Comparison of ENCODE assay signal across 12 cellular contexts in genomic region chr11:35177370-35177769, GRCh38. TPM values are rescaled to one million over a fixed set of nuclear protein-coding genes. Genes with fewer than 3 reads are reported as not detected.
A peak's percentile ranks its signal among the peaks of the same experiment; 100 is the strongest.
DNase-seq lines count a peak whose midpoint lies in the region; ATAC-seq and TF ChIP-seq lines count a peak whose summit lies in the region.
"Had no signal": no experiment of that assay in that cellular context is flagged by ENCODE, and none has a peak within 500 bp of the region (broad histone marks: within the 10 kb centered on the region; RNA-seq: fewer than 3 reads in every experiment).

No MANE protein-coding gene starts in this region.

- TF ChIP-seq POLR2A in heart left ventricle (IDR thresholded peaks at IDR 0.05): no peak

- H3K4me3 ChIP-seq in effector memory CD4-positive, alpha-beta T cell (ENCODE audit: insufficient read depth, low read depth, low read length, poor library complexity, severe bottlenecking): peak overlapping the region; percentile 3
- no peak overlapping the region for H3K4me3 ChIP-seq in heart left ventricle
- H3K4me3 ChIP-seq: skin epidermis had no signal

- no peak overlapping the region for H3K4me3 Mint-ChIP-seq in activated naive CD4-positive, alpha-beta T cell treated with anti-CD3 and anti-CD28 coated beads for 36 hours
- H3K4me3 Mint-ChIP-seq in T-cell: peak overlapping the region; percentile 6 to 69 (median 58)
- no peak overlapping the region for H3K4me3 Mint-ChIP-seq in stimulated activated naive CD8-positive, alpha-beta T cell treated with anti-CD3 and anti-CD28 coated beads, Interleukin-15, Interleukin-2, amounts not matched to agents 100 ng/mL and 50 ng/mL, for 24 hours

- 92 to 96% (median 96%) methylated on average over 5 of the region's 5 CpGs for WGBS in heart left ventricle, 4 donors

- intact Hi-C loops in activated naive CD4-positive, alpha-beta T cell treated with anti-CD3 and anti-CD28 coated beads for 36 hours (cut with micrococcal nuclease): loop anchor here (1.0 kb wide), 6 partner anchors 11 to 137 kb away; no protein-coding TSS in a partner anchor
- intact Hi-C loops in heart left ventricle (cut with DNase I): no loop called here

- POLR2A ChIA-PET in T-cell (lab: Charles Lee): interaction anchor here (0.6 to 6.9 kb wide), 11 partner anchors 10 to 99 kb away, joined by 3 to 81 read pairs (median 4); no protein-coding TSS in a partner anchor

- no peaks in the 10 kb centered on the region for H3K27me3 Mint-ChIP-seq in activated naive CD4-positive, alpha-beta T cell treated with anti-CD3 and anti-CD28 coated beads for 36 hours (ENCODE audit: low read depth)
- no peaks in the 10 kb centered on the region for H3K27me3 Mint-ChIP-seq in T-cell
- no peaks in the 10 kb centered on the region for H3K27me3 Mint-ChIP-seq in stimulated activated naive CD8-positive, alpha-beta T cell treated with anti-CD3 and anti-CD28 coated beads, Interleukin-15, Interleukin-2, amounts not matched to agents 100 ng/mL and 50 ng/mL, for 24 hours

- no peaks in the 10 kb centered on the region for H3K9me3 Mint-ChIP-seq in activated naive CD4-positive, alpha-beta T cell treated with anti-CD3 and anti-CD28 coated beads for 36 hours
- H3K9me3 Mint-ChIP-seq in T-cell: no peaks in the 10 kb centered on the region
- H3K9me3 Mint-ChIP-seq in stimulated activated naive CD8-positive, alpha-beta T cell treated with anti-CD3 and anti-CD28 coated beads, Interleukin-15, Interleukin-2, amounts not matched to agents 100 ng/mL and 50 ng/mL, for 24 hours: no peaks in the 10 kb centered on the region

- H3K4me1 Mint-ChIP-seq in activated naive CD4-positive, alpha-beta T cell treated with anti-CD3 and anti-CD28 coated beads for 36 hours (ENCODE audit: low read depth): peaks cover 90% of the 10 kb centered on the region
- peaks cover 89 to 93% (median 91%) of the 10 kb centered on the region in 3 donors for H3K4me1 Mint-ChIP-seq in T-cell
- peaks cover 92% of the 10 kb centered on the region for H3K4me1 Mint-ChIP-seq in stimulated activated naive CD8-positive, alpha-beta T cell treated with anti-CD3 and anti-CD28 coated beads, Interleukin-15, Interleukin-2, amounts not matched to agents 100 ng/mL and 50 ng/mL, for 24 hours (ENCODE audit: low read depth)

- ATAC-seq in T-cell (replicated peaks in 1 of 4) (peak; percentile 76 to 83 (median 80)), heart left ventricle (no peak), HG02870 (IDR thresholded peaks at IDR 0.05; ENCODE audit: unreplicated experiment) (no peak)

- H3K36me3 Mint-ChIP-seq in activated naive CD4-positive, alpha-beta T cell treated with anti-CD3 and anti-CD28 coated beads for 36 hours (ENCODE audit: low read depth): peaks cover 71% of the 10 kb centered on the region
- peaks cover 73% of the 10 kb centered on the region for H3K36me3 Mint-ChIP-seq in T-cell
- H3K36me3 Mint-ChIP-seq in stimulated activated naive CD8-positive, alpha-beta T cell treated with anti-CD3 and anti-CD28 coated beads, Interleukin-15, Interleukin-2, amounts not matched to agents 100 ng/mL and 50 ng/mL, for 24 hours (ENCODE audit: low read depth): peaks cover 79% of the 10 kb centered on the region

- H3K27me3 ChIP-seq in effector memory CD4-positive, alpha-beta T cell (replicated peaks; ENCODE audit: control insufficient read depth, insufficient read depth, low read length, poor library complexity, severe bottlenecking): no peaks in the 10 kb centered on the region
- H3K27me3 ChIP-seq in heart left ventricle: no peaks in the 10 kb centered on the region
- H3K27me3 ChIP-seq: BE2C had no signal

- peak; percentile 56 for DNase-seq in activated naive CD4-positive, alpha-beta T cell treated with anti-CD3 and anti-CD28 coated beads for 36 hours
- no peak for DNase-seq in activated naive CD4-positive, alpha-beta T cell treated with Interleukin-2 at 50 U/mL for 16 hours
- DNase-seq in T-cell (peak in 28 of 34 experiments; percentile 17 to 76 (median 42)), NCI-H1436 (lab: John Stamatoyannopoulos, UW) (no peak), heart left ventricle (no peak)
- no peak for DNase-seq in effector memory CD4-positive, alpha-beta T cell
- DNase-seq: aorta, BE2C, NCI-H2081 treated with DMSO at 0.1 percent for 48 hours had no signal

- CTCF ChIA-PET in activated naive CD4-positive, alpha-beta T cell treated with anti-CD3 and anti-CD28 coated beads for 36 hours (lab: Charles Lee): interaction anchor here (1.1 to 4.9 kb wide), 8 partner anchors 10 to 189 kb away, joined by 3 to 26 read pairs (median 6); no protein-coding TSS in a partner anchor
- CTCF ChIA-PET in T-cell (lab: Charles Lee): interaction anchor here (0.8 to 4.1 kb wide), 8 partner anchors 10 to 252 kb away, joined by 3 to 34 read pairs (median 4); no protein-coding TSS in a partner anchor

- peak overlapping the region; percentile 77 for H3K27ac Mint-ChIP-seq in activated naive CD4-positive, alpha-beta T cell treated with anti-CD3 and anti-CD28 coated beads for 36 hours
- H3K27ac Mint-ChIP-seq in T-cell: peak overlapping the region; percentile 94 to 96
- H3K27ac Mint-ChIP-seq in stimulated activated naive CD8-positive, alpha-beta T cell treated with anti-CD3 and anti-CD28 coated beads, Interleukin-15, Interleukin-2, amounts not matched to agents 100 ng/mL and 50 ng/mL, for 24 hours: peak overlapping the region; percentile 90

- TF ChIP-seq CTCF in heart left ventricle (IDR thresholded peaks at IDR 0.05): no peak

- peak overlapping the region; percentile 51 for H3K27ac ChIP-seq in effector memory CD4-positive, alpha-beta T cell (ENCODE audit: insufficient read depth, low read length, poor library complexity, severe bottlenecking)
- H3K27ac ChIP-seq in heart left ventricle: peak overlapping the region in 1 of 12 donors; percentile 48

- peaks cover 84% of the 10 kb centered on the region for H3K4me1 ChIP-seq in effector memory CD4-positive, alpha-beta T cell (ENCODE audit: control insufficient read depth, insufficient read depth, low read length, poor library complexity, severe bottlenecking)
- peaks cover 0 to 88% (median 12%) of the 10 kb centered on the region in 12 donors for H3K4me1 ChIP-seq in heart left ventricle
- H3K4me1 ChIP-seq: BE2C had no signal

- no peaks in the 10 kb centered on the region for H3K9me3 ChIP-seq in effector memory CD4-positive, alpha-beta T cell (ENCODE audit: control insufficient read depth, low read length)
- no peaks in the 10 kb centered on the region for H3K9me3 ChIP-seq in heart left ventricle
- H3K9me3 ChIP-seq: BE2C had no signal

- H3K36me3 ChIP-seq in effector memory CD4-positive, alpha-beta T cell (ENCODE audit: control insufficient read depth, insufficient read depth, low read length): peaks cover 51% of the 10 kb centered on the region
- H3K36me3 ChIP-seq in heart left ventricle: peaks cover 0 to 57% (median 31%) of the 10 kb centered on the region in 9 donors
- H3K36me3 ChIP-seq: BE2C had no signal

RNA-seq across cellular contexts. Expression of gene CD44, which starts 38.4 kb away (rescaled TPM):
- 100 to 1,000 TPM; 389 to 405 TPM for total RNA-seq in activated naive CD4-positive, alpha-beta T cell treated with anti-CD3 and anti-CD28 coated beads for 36 hours
- total RNA-seq in T-cell: 1,000 to 10,000 TPM in 1 of 5 donors, 100 to 1,000 TPM in 4; 732 to 1,108 (median 781) TPM
- 100 to 1,000 TPM in 2 of 9 donors, 10 to 100 TPM in 7; 15.1 to 210 (median 26.2) TPM for total RNA-seq in heart left ventricle
- polyA plus RNA-seq in heart left ventricle: 10 to 100 TPM in 1 of 2 donors, 1 to 10 TPM in 1; 3.9 to 37.4 TPM

Comparison
In these comparisons a context has a peak if more than half of its experiments do, and no peak if none do; other contexts are left out.
1. DNase-seq: peak in activated naive CD4-positive, alpha-beta T cell treated with anti-CD3 and anti-CD28 coated beads for 36 hours (single experiment) and T-cell (28 of 34); none in activated naive CD4-positive, alpha-beta T cell treated with Interleukin-2 at 50 U/mL for 16 hours (single experiment), effector memory CD4-positive, alpha-beta T cell (0 of 3), NCI-H1436 (single experiment) and heart left ventricle (0 of 5).
2. H3K4me3 Mint-ChIP-seq: peak in T-cell (3 of 3); none in activated naive CD4-positive, alpha-beta T cell treated with anti-CD3 and anti-CD28 coated beads for 36 hours (single experiment) and stimulated activated naive CD8-positive, alpha-beta T cell treated with anti-CD3 and anti-CD28 coated beads, Interleukin-15, Interleukin-2, amounts not matched to agents 100 ng/mL and 50 ng/mL, for 24 hours (single experiment).
3. ATAC-seq: peak in T-cell (4 of 4); none in heart left ventricle (0 of 4) and HG02870 (single experiment).
4. Peak in every context shown above with its lines, with median percentiles within 50 percentile points of each other: H3K27ac Mint-ChIP-seq.